In genomic region chr6:44225579-44226325, GRCh38 we compare ENCODE assay signal across 1 cellular context.
TF ChIP-seq lines count a peak whose summit lies in the region.

No MANE protein-coding gene starts in this region.

TF ChIP-seq in K562, 482 proteins besides CTCF, POLR2A, EP300 and RAD21 (continued from another document):
- TF ChIP-seq ZBTB17 (CRISPR knock-in tag; IDR thresholded peaks at IDR 0.05): 0 out of 2 replicates have a peak, but pooled peaks have one; percentile 40
- TF ChIP-seq PHF8 (IDR thresholded peaks at IDR 0.05; ENCODE audit: borderline replicate concordance, low read length): peak; percentile 16; the same call in 1 of the 2 replicates
- no peak for TF ChIP-seq FOS (IDR thresholded peaks at IDR 0.05; ENCODE audit: extremely low read depth, insufficient read length)
- TF ChIP-seq CREM (IDR thresholded peaks at IDR 0.05; ENCODE audit: low read depth): peak; percentile 78
- peak; percentile 40 for TF ChIP-seq PKNOX1 (IDR thresholded peaks at IDR 0.05)
- peak; percentile 48 for TF ChIP-seq SMAD1 (IDR thresholded peaks at IDR 0.05; ENCODE audit: low read depth, low read length, partially characterized antibody)
- no peak for TF ChIP-seq BCLAF1 (IDR thresholded peaks at IDR 0.05; ENCODE audit: borderline replicate concordance in 1 of 2, control insufficient read depth in 1 of 2, low read depth in 2 of 2, low read length in 1 of 2)
- TF ChIP-seq SMC3 (conservative IDR thresholded peaks at IDR 0.05; ENCODE audit: insufficient read depth, low read depth, low read length): no peak
- peak; percentile 52; the same call in 1 of the 2 replicates for TF ChIP-seq HOMEZ (CRISPR knock-in tag; IDR thresholded peaks at IDR 0.05)
- TF ChIP-seq ID3 (CRISPR knock-in tag; IDR thresholded peaks at IDR 0.05): no peak
- peak; percentile 45; the same call in 1 of the 2 replicates for TF ChIP-seq ID3 (tag; IDR thresholded peaks at IDR 0.05)
- TF ChIP-seq FOXM1 (IDR thresholded peaks at IDR 0.05; ENCODE audit: low read depth): peak; percentile 88
- TF ChIP-seq FOXM1 (CRISPR knock-in tag; IDR thresholded peaks at IDR 0.05; ENCODE audit: low read depth): no peak
- peak; percentile 73 to 81 for TF ChIP-seq ARNT (IDR thresholded peaks at IDR 0.05)
- peak; percentile 82; the same call in 1 of the 2 replicates for TF ChIP-seq ZNF274 (IDR thresholded peaks at IDR 0.05; ENCODE audit: borderline replicate concordance, low read depth, low read length)
- peak; percentile 99 for TF ChIP-seq CBFA2T3 (IDR thresholded peaks at IDR 0.05)
- peak; percentile 65; the same call in 1 of the 2 replicates for TF ChIP-seq HES1 (IDR thresholded peaks at IDR 0.05; ENCODE audit: low read depth)
- 0 out of 2 replicates have a peak, but pooled peaks have one; percentile 38 for TF ChIP-seq ZNF212 (CRISPR knock-in tag; IDR thresholded peaks at IDR 0.05)
- peak; percentile 82 for TF ChIP-seq NEUROD1 (IDR thresholded peaks at IDR 0.05; ENCODE audit: borderline replicate concordance, low read depth, low read length, partially characterized antibody)
- peak; percentile 50 to 77 for TF ChIP-seq MAZ (CRISPR knock-in tag; conservative IDR thresholded peaks at IDR 0.05 in 1 of 2, IDR thresholded peaks at IDR 0.05 in 1 of 2)
- TF ChIP-seq SMARCA4 (IDR thresholded peaks at IDR 0.05): peak; percentile 94
- no peak for TF ChIP-seq ATF1 (CRISPR knock-in tag; IDR thresholded peaks at IDR 0.05)
- peak; percentile 47 for TF ChIP-seq ATF1 (tag; IDR thresholded peaks at IDR 0.05)
- peak; percentile 96 for TF ChIP-seq ZEB2 (IDR thresholded peaks at IDR 0.05)
- TF ChIP-seq CBX1 (IDR thresholded peaks at IDR 0.05; ENCODE audit: low read depth): 0 out of 2 replicates have a peak, but pooled peaks have one; percentile 58
- peak; percentile 96 for TF ChIP-seq SOX6 (IDR thresholded peaks at IDR 0.05)
- no peak; the same call in 1 of the 2 replicates for TF ChIP-seq ZNF511 (CRISPR knock-in tag; IDR thresholded peaks at IDR 0.05)
- peak; percentile 96 for TF ChIP-seq NCOR1 (IDR thresholded peaks at IDR 0.05)
- TF ChIP-seq MECOM (CRISPR knock-in tag; IDR thresholded peaks at IDR 0.05): peak; percentile 93
- TF ChIP-seq ELK1 (CRISPR knock-in tag; IDR thresholded peaks at IDR 0.05): no peak
- TF ChIP-seq DACH1 (IDR thresholded peaks at IDR 0.05; ENCODE audit: partially characterized antibody): no peak
- peak; percentile 83 for TF ChIP-seq MYC (IDR thresholded peaks at IDR 0.05; ENCODE audit: low read depth, low read length)
- TF ChIP-seq MYC (CRISPR knock-in tag; IDR thresholded peaks at IDR 0.05; ENCODE audit: borderline replicate concordance, low read depth): no peak
- peak; percentile 10; the same call in 1 of the 2 replicates for TF ChIP-seq TCF15 (CRISPR knock-in tag; IDR thresholded peaks at IDR 0.05)
- TF ChIP-seq TBP (optimal IDR thresholded peaks at IDR 0.05; ENCODE audit: low read depth, low read length): peak; percentile 55
- TF ChIP-seq SIX5 (IDR thresholded peaks at IDR 0.05; ENCODE audit: borderline replicate concordance in 1 of 2, insufficient read depth in 1 of 2, low read depth in 1 of 2, low read length in 2 of 2): no peak
- TF ChIP-seq ZMIZ1 (IDR thresholded peaks at IDR 0.05; ENCODE audit: low read depth in 2 of 2, low read length in 2 of 2): peak in 1 of 2 experiments; percentile 86; a peak in 2 of 4 replicates
- peak; percentile 30 for TF ChIP-seq MEIS2 (IDR thresholded peaks at IDR 0.05; ENCODE audit: partially characterized antibody)
- TF ChIP-seq TRIM24 (IDR thresholded peaks at IDR 0.05): peak; percentile 96 to 97
- peak; percentile 84 for TF ChIP-seq ZBTB2 (IDR thresholded peaks at IDR 0.05)
- no peak for TF ChIP-seq BCL6 (CRISPR knock-in tag; IDR thresholded peaks at IDR 0.05)
- no peak for TF ChIP-seq ZNF444 (CRISPR knock-in tag; IDR thresholded peaks at IDR 0.05)
- peak in 1 of 2 experiments; percentile 19; a peak in 1 of 4 replicates for TF ChIP-seq SIN3A (IDR thresholded peaks at IDR 0.05; ENCODE audit: borderline replicate concordance in 2 of 2, control insufficient read depth in 1 of 2, low read depth in 2 of 2, low read length in 2 of 2)
- no peak for TF ChIP-seq XRCC3 (IDR thresholded peaks at IDR 0.05)
TF ChIP-seq in K562: peak in this region for 156.
